Comparison of ENCODE assay signal across 11 cellular contexts in the genomic region with DNA sequence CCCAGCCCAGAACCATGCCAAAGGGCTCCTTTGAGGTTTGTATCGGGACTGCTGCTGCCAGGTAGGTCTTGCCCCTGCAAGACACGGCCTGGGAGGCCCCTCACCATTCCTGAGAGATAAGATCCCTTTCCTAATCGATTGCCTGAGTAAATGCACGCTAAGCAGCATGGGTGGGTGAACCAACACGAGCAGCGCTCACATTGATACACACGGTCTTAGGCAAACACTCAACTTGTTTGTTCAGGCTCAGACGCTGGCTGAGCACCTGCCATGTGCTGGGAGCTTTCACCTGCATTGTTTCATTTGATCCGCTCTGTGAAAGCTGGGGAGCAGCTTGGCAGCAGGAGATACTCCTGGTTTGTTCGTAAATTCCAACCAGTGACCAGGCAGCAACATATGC.
DNase-seq lines count a peak whose midpoint lies in the region; ATAC-seq and TF ChIP-seq lines count a peak whose summit lies in the region.
"Had no signal": no experiment of that assay in that cellular context is flagged by ENCODE, and none has a peak within 500 bp of the region (broad histone marks: within the 10 kb centered on the region; RNA-seq: fewer than 3 reads in every experiment).

No MANE protein-coding gene starts in this region.

- in situ Hi-C loops in GM13977 (cut with MboI; ENCODE audit: low pct_unique_long_range_greater_than_20kb, low sequenced_read_pairs, unreplicated experiment) (no loop called here), ACHN (cut with HindIII; ENCODE audit: low pct_ligation_motif_present, low pct_unique_long_range_greater_than_20kb, low sequenced_read_pairs) (no loop called here)

- no peak for TF ChIP-seq CTCF in GM13977 (IDR thresholded peaks at IDR 0.05; ENCODE audit: extremely low read depth, insufficient read depth, missing control alignments)

- DNase-seq in COR-L47 (lab: John Stamatoyannopoulos, UW) (peak; percentile 92), NCI-H1436 treated with DMSO at 0.1 percent for 48 hours (lab: John Stamatoyannopoulos, UW) (peak; percentile 76), NCI-H526 treated with DMSO at 0.1 percent for 48 hours (lab: John Stamatoyannopoulos, UW) (peak; percentile 11), left lobe of liver (ENCODE audit: low spot score) (no peak), GM13977 (ENCODE audit: low spot score) (no peak), epidermal melanocyte (ENCODE audit: insufficient read length, low spot score) (no peak), ACHN (no peak)
- DNase-seq: activated T-cell treated with anti-CD3 and anti-CD28 coated beads, Interleukin-2, amount 50 U/mL, for 4 hours; adrenal gland had no signal

- ATAC-seq in left lobe of liver (peak; percentile 93), GM21723 (IDR thresholded peaks at IDR 0.05; ENCODE audit: unreplicated experiment) (no peak)
- ATAC-seq: A549; activated T-cell treated with anti-CD3 and anti-CD28 coated beads, Interleukin-2, amount 50 U/mL, for 4 hours had no signal

Comparison
In these comparisons a context has a peak if more than half of its experiments do, and no peak if none do; other contexts are left out.
1. DNase-seq: peak in COR-L47 (single experiment), NCI-H1436 treated with DMSO at 0.1 percent for 48 hours (single experiment) and NCI-H526 treated with DMSO at 0.1 percent for 48 hours (single experiment); none in left lobe of liver (single experiment), GM13977 (single experiment), epidermal melanocyte (single experiment) and ACHN (single experiment).